Comparison of ENCODE assay signal across 8 cellular contexts in the genomic region with DNA sequence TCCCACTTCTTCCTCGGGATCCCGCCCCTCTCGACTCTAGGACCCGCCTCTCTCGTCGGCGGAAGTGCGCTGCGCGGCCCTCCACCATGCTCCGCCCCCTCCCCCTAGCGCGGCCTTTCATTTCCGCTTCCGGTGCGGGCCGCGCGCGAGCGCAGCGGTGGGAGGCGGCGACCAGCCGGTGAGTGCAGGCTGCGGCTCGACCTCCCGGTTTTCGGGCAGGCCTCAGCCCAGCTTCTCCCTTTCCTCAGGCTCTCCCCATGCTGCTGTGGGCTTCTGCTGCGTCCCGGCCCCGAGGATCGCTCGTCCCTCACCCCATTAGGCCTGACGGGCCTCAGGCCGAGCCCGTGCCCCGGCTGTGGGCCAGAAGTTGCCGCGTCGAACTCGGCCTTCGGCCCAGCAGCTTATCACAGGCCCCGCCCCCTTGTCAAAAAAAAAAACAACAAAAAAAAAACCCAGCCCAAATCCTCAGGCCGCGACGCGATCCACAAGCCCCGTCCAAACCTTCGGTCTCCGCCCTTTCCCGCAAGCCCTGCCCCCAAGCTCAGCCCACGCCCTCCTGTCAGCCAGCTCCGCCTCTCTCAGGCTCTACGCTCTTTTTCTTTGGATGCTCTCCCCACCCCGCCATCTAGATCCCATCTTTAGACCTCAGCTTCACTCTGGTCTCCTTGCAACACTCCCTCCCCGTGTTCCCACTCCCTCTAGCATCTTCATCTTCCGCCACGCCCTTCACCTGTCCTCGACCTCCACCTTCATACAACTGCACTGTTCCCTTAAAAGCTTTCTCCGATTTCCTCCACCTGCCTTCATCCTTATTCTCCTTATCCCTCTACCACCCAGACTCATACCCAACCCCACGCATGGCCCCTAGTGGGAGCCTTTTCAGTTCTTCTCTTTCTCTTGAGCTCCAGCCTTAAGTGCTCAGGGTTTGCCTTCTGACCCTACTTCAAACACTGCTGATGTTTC. TPM values are rescaled to one million over a fixed set of nuclear protein-coding genes. Genes with fewer than 3 reads are reported as not detected.
DNase-seq lines count a peak whose midpoint lies in the region; ATAC-seq and TF ChIP-seq lines count a peak whose summit lies in the region.

A gene with protein sequence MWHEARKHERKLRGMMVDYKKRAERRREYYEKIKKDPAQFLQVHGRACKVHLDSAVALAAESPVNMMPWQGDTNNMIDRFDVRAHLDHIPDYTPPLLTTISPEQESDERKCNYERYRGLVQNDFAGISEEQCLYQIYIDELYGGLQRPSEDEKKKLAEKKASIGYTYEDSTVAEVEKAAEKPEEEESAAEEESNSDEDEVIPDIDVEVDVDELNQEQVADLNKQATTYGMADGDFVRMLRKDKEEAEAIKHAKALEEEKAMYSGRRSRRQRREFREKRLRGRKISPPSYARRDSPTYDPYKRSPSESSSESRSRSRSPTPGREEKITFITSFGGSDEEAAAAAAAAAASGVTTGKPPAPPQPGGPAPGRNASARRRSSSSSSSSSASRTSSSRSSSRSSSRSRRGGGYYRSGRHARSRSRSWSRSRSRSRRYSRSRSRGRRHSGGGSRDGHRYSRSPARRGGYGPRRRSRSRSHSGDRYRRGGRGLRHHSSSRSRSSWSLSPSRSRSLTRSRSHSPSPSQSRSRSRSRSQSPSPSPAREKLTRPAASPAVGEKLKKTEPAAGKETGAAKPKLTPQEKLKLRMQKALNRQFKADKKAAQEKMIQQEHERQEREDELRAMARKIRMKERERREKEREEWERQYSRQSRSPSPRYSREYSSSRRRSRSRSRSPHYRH (plus strand): TSS at position 115 of the 963 bp plus-strand sequence. CDS start 1,168 bp downstream, outside the sequence.

- WGBS in trophoblast cell (ENCODE audit: extremely low coverage, insufficient coverage, insufficient read length), result no CpG with 5 or more reads among the region's 62 CpGs
- WGBS in tibial nerve, 2 donors, result 2 to 3% methylated on average over 59 to 62 of the region's 62 CpGs

- peak in 1 of 5 experiments; percentile 40 for TF ChIP-seq CTCF in tibial nerve (IDR thresholded peaks at IDR 0.05)

- peak within 1 kb of the TSS; percentile 99 for H3K18ac ChIP-seq in trophoblast cell (ENCODE audit: low read length)

- H2AFZ ChIP-seq in trophoblast cell (ENCODE audit: insufficient read depth, low read length, poor library complexity), result peak within 1 kb of the TSS; percentile 97

- peak within 1 kb of the TSS; percentile 98 for H2AK5ac ChIP-seq in trophoblast cell (ENCODE audit: low read length)

- H3K4ac ChIP-seq in trophoblast cell (ENCODE audit: low read depth, low read length), result peak within 1 kb of the TSS; percentile 96

- H4K8ac ChIP-seq in trophoblast cell (ENCODE audit: low read depth, low read length), result peak within 1 kb of the TSS; percentile 99

- H4K12ac ChIP-seq in trophoblast cell (ENCODE audit: low read depth, low read length), result peak within 1 kb of the TSS; percentile 96

- no peak within 1 kb of the TSS for H3K23ac ChIP-seq in trophoblast cell (ENCODE audit: low read length)

- ATAC-seq in HG02571 (IDR thresholded peaks at IDR 0.05; ENCODE audit: unreplicated experiment), result peak; percentile 79
- ATAC-seq in Right ventricle myocardium superior (ENCODE audit: poor library complexity), result peak; percentile 99

- H3K4me3 ChIP-seq in trophoblast cell (ENCODE audit: low read depth, low read length), result peak within 1 kb of the TSS; percentile 87
- H3K4me3 ChIP-seq in tibial nerve, result peak within 1 kb of the TSS; percentile 86 to 95 (median 93)

- peak within 1 kb of the TSS; percentile 85 for H3K9ac ChIP-seq in trophoblast cell (ENCODE audit: low read length)

- H3K4me1 ChIP-seq in trophoblast cell (ENCODE audit: control insufficient read depth in 1 of 2, insufficient read depth in 2 of 2, low read length in 2 of 2), result peaks cover 7 to 8% of the 10 kb centered on the region in 2 experiments
- peaks cover 0 to 48% (median 26%) of the 10 kb centered on the region in 4 donors for H3K4me1 ChIP-seq in tibial nerve

- TF ChIP-seq POLR2A in tibial nerve (IDR thresholded peaks at IDR 0.05), result peak; percentile 70 to 94

- peak within 1 kb of the TSS; percentile 86 for H3K4me2 ChIP-seq in trophoblast cell (ENCODE audit: low read length)

- H2BK120ac ChIP-seq in trophoblast cell (ENCODE audit: insufficient read depth, low read length, poor library complexity), result peak within 1 kb of the TSS; percentile 80

- H3K79me2 ChIP-seq in trophoblast cell (ENCODE audit: control insufficient read depth, insufficient read depth, low read length, poor library complexity), result peaks cover 12% of the 10 kb centered on the region

- H2BK5ac ChIP-seq in trophoblast cell (ENCODE audit: low read depth, low read length, poor library complexity), result peak within 1 kb of the TSS; percentile 94

- no peaks in the 10 kb centered on the region for H3K27me3 ChIP-seq in trophoblast cell (ENCODE audit: insufficient read depth, low read length)
- no peaks in the 10 kb centered on the region for H3K27me3 ChIP-seq in tibial nerve

- peak; percentile 96 to 98 for TF ChIP-seq EP300 in tibial nerve (IDR thresholded peaks at IDR 0.05)

- DNase-seq in GM04504 (ENCODE audit: low read depth) (peak; percentile 78), NCI-H1092 treated with DMSO at 0.1 percent for 48 hours (lab: John Stamatoyannopoulos, UW) (peak; percentile 77), SW480 (ENCODE audit: low spot score) (peak; percentile 91), Right ventricle myocardium superior (peak; percentile 95), trophoblast cell (peak; percentile 81 to 93), tibial nerve (ENCODE audit: low spot score in 2 of 2) (peak; percentile 83 to 84)
- DNase-seq in activated naive CD8-positive, alpha-beta T cell treated with anti-CD3 and anti-CD28 coated beads, Interleukin-2, amount 50 U/mL, for 16 hours (ENCODE audit: low read depth, low spot score), result peak; percentile 77

- peaks cover 3% of the 10 kb centered on the region for H3K79me1 ChIP-seq in trophoblast cell (ENCODE audit: low read length)

- intact Hi-C loops in Right ventricle myocardium superior (cut with DNase I), result no loop called here

- H3K36me3 ChIP-seq in trophoblast cell (ENCODE audit: control insufficient read depth in 1 of 2, insufficient read depth in 2 of 2, low read length in 2 of 2) (peaks cover 44 to 45% of the 10 kb centered on the region in 2 experiments), tibial nerve (peaks cover 0 to 68% (median 26%) of the 10 kb centered on the region in 3 donors)

- peak within 1 kb of the TSS; percentile 97 for H4K91ac ChIP-seq in trophoblast cell (ENCODE audit: low read depth, low read length)

- H3K14ac ChIP-seq in trophoblast cell (ENCODE audit: low read length), result peak within 1 kb of the TSS; percentile 99

- H3K9me3 ChIP-seq in trophoblast cell (ENCODE audit: insufficient read depth, low read depth, low read length) (no peaks in the 10 kb centered on the region), tibial nerve (peaks cover 0 to 3% (median 0%) of the 10 kb centered on the region in 4 donors)

- H3K27ac ChIP-seq in trophoblast cell (ENCODE audit: low read depth, low read length) (peak within 1 kb of the TSS; percentile 73), tibial nerve (peak within 1 kb of the TSS; percentile 80 to 98 (median 96))

- no peak within 1 kb of the TSS for H2BK12ac ChIP-seq in trophoblast cell (ENCODE audit: low read length)

RNA-seq across cellular contexts. Expression of the gene that starts here (rescaled TPM):
- 31.7 TPM for total RNA-seq in Right ventricle myocardium superior
- 30.4 TPM in 2 replicates for polyA plus RNA-seq in trophoblast cell (2013)
- total RNA-seq in tibial nerve, result 100 to 1,000 TPM in 2 of 4 donors, 10 to 100 TPM in 2; 72.8 to 109 (median 95.5) TPM

Comparison
In these comparisons a context has a peak if more than half of its experiments do, and no peak if none do; other contexts are left out.
1. Peak in every context shown above with its lines: DNase-seq, ATAC-seq, H3K4me3 ChIP-seq and H3K27ac ChIP-seq.